In the genomic region with DNA sequence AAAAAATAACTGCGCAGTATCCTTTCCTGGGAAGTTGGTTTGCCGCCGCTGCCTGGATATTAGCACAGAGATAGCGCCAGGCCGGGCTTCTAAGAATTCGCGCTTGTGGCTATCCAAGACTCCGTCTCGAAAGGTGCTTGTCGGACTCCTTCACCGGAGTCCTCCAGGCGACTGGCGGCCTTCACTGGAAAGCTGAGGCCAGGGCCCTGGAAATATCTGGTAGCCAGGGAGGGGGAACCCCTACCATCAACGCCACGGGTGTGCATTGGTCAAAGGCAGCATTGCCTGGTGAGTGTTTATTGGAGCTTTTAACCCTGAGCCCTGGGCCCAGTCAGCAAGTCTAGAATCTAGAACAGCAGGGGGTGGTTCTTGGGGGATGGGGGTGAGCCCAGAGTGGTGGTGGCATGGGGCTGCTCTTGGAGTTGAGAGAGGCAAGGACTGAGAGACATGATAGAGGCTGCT, we compare ENCODE assay signal across 8 cellular contexts.
A peak's percentile ranks its signal among the peaks of the same experiment; 100 is the strongest.
DNase-seq lines count a peak whose midpoint lies in the region; ATAC-seq and TF ChIP-seq lines count a peak whose summit lies in the region.

No MANE protein-coding gene starts in this region.

- H3K9ac ChIP-seq in HUES6 (ENCODE audit: low read length) (peak overlapping the region; percentile 86), adipocyte (ENCODE audit: low read length) (peak overlapping the region; percentile 19), iPS-20b (ENCODE audit: low read depth, low read length) (peak overlapping the region; percentile 91)

- H3K4me3 ChIP-seq in GM12864 (ENCODE audit: low read depth, low read length) (peak overlapping the region; percentile 44), HUES6 (ENCODE audit: low read depth, low read length) (peak overlapping the region; percentile 79), adipocyte (ENCODE audit: low read length) (peak overlapping the region; percentile 67), iPS-20b (ENCODE audit: low read length) (peak overlapping the region; percentile 89)

- ATAC-seq in GM21390 (IDR thresholded peaks at IDR 0.05; ENCODE audit: unreplicated experiment): no peak

- H3K4me1 ChIP-seq in HUES6 (ENCODE audit: control insufficient read depth, insufficient read depth, low read length): peaks cover 26% of the 10 kb centered on the region
- H3K4me1 ChIP-seq in adipocyte (ENCODE audit: control insufficient read depth, insufficient read depth, low read length): peaks cover 16% of the 10 kb centered on the region
- peaks cover 12% of the 10 kb centered on the region for H3K4me1 ChIP-seq in iPS-20b (ENCODE audit: insufficient read depth, low read length)

- TF ChIP-seq CTCF in GM12864 (IDR thresholded peaks at IDR 0.05; ENCODE audit: low read depth, low read length, missing control alignments): no peak

- DNase-seq in GM12864 (ENCODE audit: low read depth) (no peak), adipocyte (ENCODE audit: low read depth) (no peak), kidney tubule cell (ENCODE audit: low spot score) (no peak), retina (no peak)
- peak; percentile 32 to 76 (median 67) for DNase-seq in stimulated activated naive CD4-positive, alpha-beta T cell (lab: John Stamatoyannopoulos, UW)

- H3K27me3 ChIP-seq in HUES6 (ENCODE audit: control insufficient read depth, insufficient read depth, low read length) (no peaks in the 10 kb centered on the region), adipocyte (replicated peaks; ENCODE audit: control insufficient read depth, insufficient read depth, low read length) (no peaks in the 10 kb centered on the region), iPS-20b (ENCODE audit: insufficient read depth, low read length) (no peaks in the 10 kb centered on the region)

- H3K36me3 ChIP-seq in HUES6 (ENCODE audit: control insufficient read depth, insufficient read depth, low read length) (peaks cover 61% of the 10 kb centered on the region), adipocyte (ENCODE audit: control insufficient read depth, insufficient read depth, low read length, severe bottlenecking) (peaks cover 23% of the 10 kb centered on the region), iPS-20b (ENCODE audit: insufficient read depth, low read depth, low read length) (peaks cover 46% of the 10 kb centered on the region)

- H3K9me3 ChIP-seq in HUES6 (ENCODE audit: control insufficient read depth, insufficient read depth, low read depth, low read length): peaks cover 6% of the 10 kb centered on the region; the same call in 1 of the 2 replicates
- H3K9me3 ChIP-seq in adipocyte (ENCODE audit: control insufficient read depth, low read length): no peaks in the 10 kb centered on the region
- H3K9me3 ChIP-seq in iPS-20b (ENCODE audit: insufficient read depth, low read depth, low read length): no peaks in the 10 kb centered on the region

- H3K27ac ChIP-seq in HUES6 (ENCODE audit: low read depth, low read length) (peak overlapping the region; percentile 95), iPS-20b (ENCODE audit: low read length) (peak overlapping the region; percentile 58)

Comparison
In these comparisons a context has a peak if more than half of its experiments do, and no peak if none do; other contexts are left out.
1. DNase-seq: peak in stimulated activated naive CD4-positive, alpha-beta T cell (6 of 6); none in GM12864 (single experiment), adipocyte (single experiment), kidney tubule cell (single experiment) and retina (single experiment).
2. H3K9ac ChIP-seq: peak in every context shown above with its lines; median percentile 91 in iPS-20b; 86 in HUES6; 19 in adipocyte.
3. Peak in every context shown above with its lines, with median percentiles within 50 percentile points of each other: H3K4me3 ChIP-seq.